Comparison of ENCODE assay signal across 1 cellular context in the genomic region with DNA sequence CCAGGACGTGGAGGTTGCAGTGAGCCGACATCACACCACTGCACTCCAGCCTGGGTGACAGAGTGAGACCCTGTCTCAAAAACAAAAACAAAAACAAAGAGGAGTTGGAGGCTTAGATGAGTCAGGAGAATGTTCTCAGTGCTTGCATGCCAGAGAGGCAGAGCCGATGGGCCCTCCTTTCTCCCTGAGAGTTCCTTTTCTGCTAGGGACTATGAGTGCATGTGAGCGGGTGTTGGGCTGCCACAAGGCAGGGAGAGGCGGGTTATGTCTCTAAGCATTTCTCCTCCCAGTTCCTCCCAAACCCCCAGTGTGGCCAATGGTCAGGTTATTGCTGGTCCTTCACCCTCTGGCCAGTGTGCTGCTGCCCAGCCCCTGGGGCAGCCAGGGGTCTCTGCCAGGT.
TF ChIP-seq lines count a peak whose summit lies in the region.

No MANE protein-coding gene starts in this region.

TF ChIP-seq in H1, 55 proteins besides CTCF, POLR2A, EP300 and RAD21 (continued from another document):
- TF ChIP-seq, protein P1, sequence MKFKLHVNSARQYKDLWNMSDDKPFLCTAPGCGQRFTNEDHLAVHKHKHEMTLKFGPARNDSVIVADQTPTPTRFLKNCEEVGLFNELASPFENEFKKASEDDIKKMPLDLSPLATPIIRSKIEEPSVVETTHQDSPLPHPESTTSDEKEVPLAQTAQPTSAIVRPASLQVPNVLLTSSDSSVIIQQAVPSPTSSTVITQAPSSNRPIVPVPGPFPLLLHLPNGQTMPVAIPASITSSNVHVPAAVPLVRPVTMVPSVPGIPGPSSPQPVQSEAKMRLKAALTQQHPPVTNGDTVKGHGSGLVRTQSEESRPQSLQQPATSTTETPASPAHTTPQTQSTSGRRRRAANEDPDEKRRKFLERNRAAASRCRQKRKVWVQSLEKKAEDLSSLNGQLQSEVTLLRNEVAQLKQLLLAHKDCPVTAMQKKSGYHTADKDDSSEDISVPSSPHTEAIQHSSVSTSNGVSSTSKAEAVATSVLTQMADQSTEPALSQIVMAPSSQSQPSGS (IDR thresholded peaks at IDR 0.05; ENCODE audit: low read length): no peak
- TF ChIP-seq HDAC6 (IDR thresholded peaks at IDR 0.05; ENCODE audit: low read depth, low read length) (no peak), EGR1 (IDR thresholded peaks at IDR 0.05; ENCODE audit: borderline replicate concordance, low read depth, low read length) (no peak), TBP (IDR thresholded peaks at IDR 0.05; ENCODE audit: low read depth, low read length) (no peak), ZNF274 (IDR thresholded peaks at IDR 0.05; ENCODE audit: borderline replicate concordance, extremely low read depth, low read length) (no peak), CEBPB (IDR thresholded peaks at IDR 0.05; ENCODE audit: low read depth, low read length) (no peak), SUZ12 (IDR thresholded peaks at IDR 0.05; ENCODE audit: low read length) (no peak)
- TF ChIP-seq, protein P2, sequence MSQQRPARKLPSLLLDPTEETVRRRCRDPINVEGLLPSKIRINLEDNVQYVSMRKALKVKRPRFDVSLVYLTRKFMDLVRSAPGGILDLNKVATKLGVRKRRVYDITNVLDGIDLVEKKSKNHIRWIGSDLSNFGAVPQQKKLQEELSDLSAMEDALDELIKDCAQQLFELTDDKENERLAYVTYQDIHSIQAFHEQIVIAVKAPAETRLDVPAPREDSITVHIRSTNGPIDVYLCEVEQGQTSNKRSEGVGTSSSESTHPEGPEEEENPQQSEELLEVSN (IDR thresholded peaks at IDR 0.05): no peak
